16 cellular contexts compared by ENCODE assay signal in the genomic region with DNA sequence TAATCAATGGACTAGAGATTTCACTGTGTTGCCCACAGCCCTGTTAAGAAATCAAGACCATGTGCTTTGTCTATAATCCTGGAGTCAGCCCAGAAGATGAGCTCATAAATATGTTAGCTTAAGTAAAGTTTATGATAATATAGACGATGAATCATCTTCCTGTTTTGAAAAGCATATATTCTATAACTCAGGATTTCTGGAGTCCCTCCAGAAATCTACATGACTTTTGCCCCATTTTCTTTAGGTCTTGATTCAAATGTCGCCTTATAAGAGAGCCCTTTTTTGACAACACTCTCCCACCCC.
DNase-seq lines count a peak whose midpoint lies in the region; ATAC-seq and TF ChIP-seq lines count a peak whose summit lies in the region.
"Had no signal": no experiment of that assay in that cellular context is flagged by ENCODE, and none has a peak within 500 bp of the region (broad histone marks: within the 10 kb centered on the region; RNA-seq: fewer than 3 reads in every experiment).

No MANE protein-coding gene starts in this region.

- TF ChIP-seq POLR2A in spleen (IDR thresholded peaks at IDR 0.05), result no peak

- no peak overlapping the region for H3K14ac ChIP-seq in mesenchymal stem cell (ENCODE audit: low read length in 2 of 2)

- H3K36me3 ChIP-seq in mesenchymal stem cell (ENCODE audit: control insufficient read depth in 1 of 2, insufficient read depth in 2 of 2, low read depth in 1 of 2, low read length in 2 of 2) (no peaks in the 10 kb centered on the region), PC-9 (ENCODE audit: low read depth) (no peaks in the 10 kb centered on the region), spleen (no peaks in the 10 kb centered on the region)
- H3K36me3 ChIP-seq: sigmoid colon, suprapubic skin had no signal

- no peak overlapping the region for H4K91ac ChIP-seq in mesenchymal stem cell (ENCODE audit: low read length)

- no peak overlapping the region for H3K4me3 ChIP-seq in cardiac fibroblast (replicated peaks in 1 of 2; ENCODE audit: low read depth in 2 of 2, low read length in 2 of 2)
- H3K4me3 ChIP-seq in mesenchymal stem cell (ENCODE audit: insufficient read depth in 1 of 2, low read depth in 1 of 2, low read length in 2 of 2), result peak overlapping the region in 1 of 2 experiments; percentile 69
- no peak overlapping the region for H3K4me3 ChIP-seq in PC-9
- H3K4me3 ChIP-seq in spleen, result no peak overlapping the region
- H3K4me3 ChIP-seq: sigmoid colon, suprapubic skin had no signal

- no peak overlapping the region for H2BK120ac ChIP-seq in mesenchymal stem cell (ENCODE audit: low read depth, low read length)

- no peaks in the 10 kb centered on the region for H3K27me3 ChIP-seq in mesenchymal stem cell (ENCODE audit: control insufficient read depth in 1 of 2, insufficient read depth in 1 of 2, low read length in 2 of 2)
- no peaks in the 10 kb centered on the region for H3K27me3 ChIP-seq in PC-9 (ENCODE audit: insufficient read depth, low read depth)
- no peaks in the 10 kb centered on the region for H3K27me3 ChIP-seq in spleen (replicated peaks in 1 of 7)
- H3K27me3 ChIP-seq: sigmoid colon, suprapubic skin had no signal

- H4K8ac ChIP-seq in mesenchymal stem cell (ENCODE audit: low read length), result no peak overlapping the region

- ATAC-seq in HG03039 (IDR thresholded peaks at IDR 0.05; ENCODE audit: unreplicated experiment), result no peak

- H3K79me2 ChIP-seq in PC-9 (ENCODE audit: low read depth), result no peaks in the 10 kb centered on the region

- no peak overlapping the region for H2BK15ac ChIP-seq in mesenchymal stem cell (ENCODE audit: low read depth, poor library complexity, severe bottlenecking)

- no peak overlapping the region for H2BK12ac ChIP-seq in mesenchymal stem cell (ENCODE audit: low read length in 2 of 2)

- CTCF ChIA-PET in PC-9 (lab: Charles Lee), result no interaction called here

- DNase-seq in ELR (ENCODE audit: low read depth), result peak; percentile 65
- peak; percentile 9 for DNase-seq in NCI-H526 treated with DMSO at 0.1 percent for 48 hours (lab: John Stamatoyannopoulos, UW)
- peak; percentile 69 to 79 for DNase-seq in cardiac fibroblast (ENCODE audit: low read depth in 2 of 2)
- DNase-seq in mesenchymal stem cell, result peak; percentile 45
- no peak for DNase-seq in PC-9
- no peak for DNase-seq in spleen
- no peak for DNase-seq in T-helper 9 cell
- DNase-seq: activated CD4-positive, alpha-beta T cell treated with anti-CD3 and anti-CD28 coated beads, Interleukin-2, amount 50 U/mL, for 4 hours; activated effector memory CD4-positive, alpha-beta T cell treated with Interleukin-2 at 50 U/mL for 16 hours; CD4-positive, alpha-beta T cell; kidney glomerular epithelial cell; naive B cell; NCI-H1930; sigmoid colon had no signal

- H3F3A ChIP-seq in PC-9 (ENCODE audit: insufficient read depth, low read depth), result no peaks in the 10 kb centered on the region

- no peaks in the 10 kb centered on the region for H3K79me1 ChIP-seq in mesenchymal stem cell (replicated peaks; ENCODE audit: low read length, poor library complexity, severe bottlenecking)

- no peak overlapping the region for H2BK5ac ChIP-seq in mesenchymal stem cell (ENCODE audit: low read depth, low read length, poor library complexity, severe bottlenecking)

- H3K9me2 ChIP-seq in PC-9 (ENCODE audit: insufficient read depth), result peaks cover 8% of the 10 kb centered on the region; the same call in 1 of the 2 replicates

- BruUV-seq in PC-9 (replicated peaks; lab: Mats Ljungman, UMichigan), result no TSS peak

- intact Hi-C loops in PC-9 (cut with micrococcal nuclease; ENCODE audit: unreplicated experiment) (no loop called here), spleen (cut with DNase I; ENCODE audit: low total_unique reads) (no loop called here)

- H3K9ac ChIP-seq in mesenchymal stem cell (ENCODE audit: low read length), result peak overlapping the region; percentile 68

- H3K4ac ChIP-seq in mesenchymal stem cell (ENCODE audit: low read depth in 1 of 2, low read length in 2 of 2), result no peak overlapping the region

- H3K9me3 ChIP-seq in mesenchymal stem cell (ENCODE audit: control insufficient read depth, low read length) (no peaks in the 10 kb centered on the region), PC-9 (ENCODE audit: insufficient read depth, low read depth) (no peaks in the 10 kb centered on the region), spleen (no peaks in the 10 kb centered on the region)
- H3K9me3 ChIP-seq: sigmoid colon, suprapubic skin had no signal

- TF ChIP-seq CTCF in cardiac fibroblast (IDR thresholded peaks at IDR 0.05; ENCODE audit: low read depth, low read length) (no peak), PC-9 (conservative IDR thresholded peaks at IDR 0.05) (no peak), spleen (IDR thresholded peaks at IDR 0.05 in 8 of 11, conservative IDR thresholded peaks at IDR 0.05 in 3 of 11) (no peak)

- H3K18ac ChIP-seq in mesenchymal stem cell (ENCODE audit: low read depth in 1 of 2, low read length in 2 of 2), result no peak overlapping the region

- no peaks in the 10 kb centered on the region for H4K20me1 ChIP-seq in PC-9 (ENCODE audit: insufficient read depth)

- no peak overlapping the region for H3K4me2 ChIP-seq in mesenchymal stem cell (ENCODE audit: low read length, poor library complexity, severe bottlenecking)
- H3K4me2 ChIP-seq in PC-9, result no peak overlapping the region

- POLR2A ChIA-PET in PC-9 (lab: Charles Lee; ENCODE audit: unreplicated experiment), result no interaction called here

- WGBS in mesenchymal stem cell, result 57% methylated on average over 2 of the region's 2 CpGs
- 72 to 96% (median 82%) methylated on average over 2 of the region's 2 CpGs for WGBS in spleen, 5 donors

- H3K4me1 ChIP-seq in mesenchymal stem cell (ENCODE audit: control insufficient read depth, insufficient read depth, low read depth, low read length), result no peaks in the 10 kb centered on the region
- H3K4me1 ChIP-seq in PC-9 (replicated peaks; ENCODE audit: insufficient read depth), result no peaks in the 10 kb centered on the region
- H3K4me1 ChIP-seq in spleen, result no peaks in the 10 kb centered on the region
- H3K4me1 ChIP-seq: sigmoid colon, suprapubic skin had no signal

- no peak overlapping the region for H3K23ac ChIP-seq in mesenchymal stem cell (ENCODE audit: low read length in 2 of 2)

- no peak overlapping the region for H2AK5ac ChIP-seq in mesenchymal stem cell (ENCODE audit: low read length, severe bottlenecking)

- H2AFZ ChIP-seq in mesenchymal stem cell (ENCODE audit: low read depth, low read length) (no peak overlapping the region), PC-9 (no peak overlapping the region)

- H3K27ac ChIP-seq in mesenchymal stem cell (ENCODE audit: low read length, poor library complexity, severe bottlenecking) (no peak overlapping the region), PC-9 (no peak overlapping the region), spleen (peak overlapping the region in 1 of 8 donors; percentile 18)
- H3K27ac ChIP-seq: sigmoid colon, suprapubic skin had no signal

Comparison
In these comparisons a context has a peak if more than half of its experiments do, and no peak if none do; other contexts are left out.
1. DNase-seq: peak in ELR (single experiment), NCI-H526 treated with DMSO at 0.1 percent for 48 hours (single experiment), cardiac fibroblast (2 of 2) and mesenchymal stem cell (single experiment); none in PC-9 (0 of 2), spleen (single experiment) and T-helper 9 cell (single experiment).